11 cellular contexts compared by ENCODE assay signal in genomic region chrX:141917801-141918200, GRCh38. TPM values are rescaled to one million over a fixed set of nuclear protein-coding genes. Genes with fewer than 3 reads are reported as not detected.
"Had no signal": no experiment of that assay in that cellular context is flagged by ENCODE, and none has a peak within 500 bp of the region (broad histone marks: within the 10 kb centered on the region; RNA-seq: fewer than 3 reads in every experiment).

No MANE protein-coding gene starts in this region.

- ATAC-seq: GM23338, HCT116 had no signal

- DNase-seq: GM23248, GOT3, H7, H9, HCEC 1CT, HFFc6 had no signal

- H3K27ac ChIP-seq: GM23248 had no signal

- FAIRE-seq: H1, H54 had no signal

- H3K4me2 ChIP-seq: GM23338 had no signal

- H3K9me3 ChIP-seq: HAP-1 had no signal

- H3K36me3 ChIP-seq: HAP-1 had no signal

- H3K4me3 ChIP-seq: GM23248, GM23338, HAP-1 had no signal

RNA-seq across cellular contexts. Expression of gene MAGEC1, which starts 14.1 kb away (rescaled TPM):
- total RNA-seq: GM23248, GM23338, H1, H7, H9 had no signal
- polyA plus RNA-seq: GM23248, GM23338, H1 had no signal
